Comparison of ENCODE assay signal across 32 cellular contexts in genomic region chr17:5424909-5425308, GRCh38.
"Had no signal": no experiment of that assay in that cellular context is flagged by ENCODE, and none has a peak within 500 bp of the region (broad histone marks: within the 10 kb centered on the region; RNA-seq: fewer than 3 reads in every experiment).

No MANE protein-coding gene starts in this region.

- H3K27ac ChIP-seq: cardiac muscle cell, colonic mucosa, esophagus squamous epithelium, gastroesophageal sphincter, hepatocyte, pancreas, psoas muscle, sigmoid colon, suprapubic skin, tibial artery, upper lobe of right lung had no signal

- ATAC-seq: activated T-cell treated with anti-CD3 and anti-CD28 coated beads, Interleukin-2, amount 50 U/mL, for 4 hours; gastroesophageal sphincter; left colon; naive thymus-derived CD4-positive, alpha-beta T cell; pancreas; psoas muscle; stimulated activated naive B cell treated with anti-CD40 and anti-IgM and Interleukin-4, amounts not matched to agents 10 μg/mL and 1 μg/mL and 100 μg/mL, for 72 hours; upper lobe of right lung had no signal

- H3K4me3 ChIP-seq: cardiac muscle cell, colonic mucosa, esophagus squamous epithelium, gastroesophageal sphincter, hepatocyte, pancreas, psoas muscle, sigmoid colon, suprapubic skin, tibial artery, upper lobe of right lung had no signal

- H3K4me3 Mint-ChIP-seq: activated CD4-positive, alpha-beta memory T cell treated with anti-CD3 and anti-CD28 coated beads for 36 hours; activated CD4-positive, alpha-beta T cell treated with anti-CD3 and anti-CD28 coated beads, Interleukin-2, amount 10 ng/mL, durations not matched to agents 24 days and 14 days; activated T-cell treated with anti-CD3 and anti-CD28 coated beads, Interleukin-2, amount 50 U/mL, for 4 hours; mesothelial cell of epicardium; naive thymus-derived CD4-positive, alpha-beta T cell; stimulated activated naive B cell treated with anti-CD40 and anti-IgM and Interleukin-4, amounts not matched to agents 10 μg/mL and 1 μg/mL and 100 μg/mL, for 72 hours had no signal

- H2AFZ ChIP-seq: hepatocyte had no signal

- H3K4me2 ChIP-seq: hepatocyte had no signal

- H3K27me3 Mint-ChIP-seq: activated CD4-positive, alpha-beta memory T cell treated with anti-CD3 and anti-CD28 coated beads for 36 hours; activated CD4-positive, alpha-beta T cell treated with anti-CD3 and anti-CD28 coated beads, Interleukin-2, amount 10 ng/mL, durations not matched to agents 24 days and 14 days; naive thymus-derived CD4-positive, alpha-beta T cell; stimulated activated naive B cell treated with anti-CD40 and anti-IgM and Interleukin-4, amounts not matched to agents 10 μg/mL and 1 μg/mL and 100 μg/mL, for 72 hours had no signal

- H3K27me3 ChIP-seq: cardiac muscle cell, colonic mucosa, esophagus squamous epithelium, gastroesophageal sphincter, hepatocyte, pancreas, sigmoid colon, suprapubic skin, tibial artery, upper lobe of right lung had no signal

- H3K9me3 Mint-ChIP-seq: activated CD4-positive, alpha-beta memory T cell treated with anti-CD3 and anti-CD28 coated beads for 36 hours; activated CD4-positive, alpha-beta T cell treated with anti-CD3 and anti-CD28 coated beads, Interleukin-2, amount 10 ng/mL, durations not matched to agents 24 days and 14 days; activated T-cell treated with anti-CD3 and anti-CD28 coated beads, Interleukin-2, amount 50 U/mL, for 4 hours; activated T-helper 2 cell treated with anti-CD3 and anti-CD28 coated beads, Interferon-gamma antibody, Interleukin-2, Interleukin-4, amounts not matched to agents 10 μg/mL and 5 μg/mL and 100 μg/mL, durations not matched to agents 14 hours and 24 hours and 36 hours; brain; mesothelial cell of epicardium; stimulated activated naive B cell treated with anti-CD40 and anti-IgM and Interleukin-4, amounts not matched to agents 10 μg/mL and 1 μg/mL and 100 μg/mL, for 72 hours had no signal

- H3K27ac Mint-ChIP-seq: activated CD4-positive, alpha-beta memory T cell treated with anti-CD3 and anti-CD28 coated beads for 36 hours; activated CD4-positive, alpha-beta T cell treated with anti-CD3 and anti-CD28 coated beads, Interleukin-2, amount 10 ng/mL, durations not matched to agents 24 days and 14 days; activated T-helper 2 cell treated with anti-CD3 and anti-CD28 coated beads, Interferon-gamma antibody, Interleukin-2, Interleukin-4, amounts not matched to agents 10 μg/mL and 5 μg/mL and 100 μg/mL, durations not matched to agents 14 hours and 24 hours and 36 hours; brain; mesothelial cell of epicardium; stimulated activated naive B cell treated with anti-CD40 and anti-IgM and Interleukin-4, amounts not matched to agents 10 μg/mL and 1 μg/mL and 100 μg/mL, for 72 hours had no signal

- H3K9me3 ChIP-seq: colonic mucosa, esophagus squamous epithelium, gastroesophageal sphincter, pancreas, psoas muscle, sigmoid colon, suprapubic skin, tibial artery, upper lobe of right lung had no signal

- DNase-seq: activated CD4-positive, alpha-beta memory T cell treated with anti-CD3 and anti-CD28 coated beads for 36 hours; activated CD4-positive, alpha-beta T cell treated with anti-CD3 and anti-CD28 coated beads, Interleukin-2, amount 10 ng/mL, durations not matched to agents 24 days and 14 days; activated CD4-positive, CD25-positive, alpha-beta regulatory T cell treated with anti-CD3 and anti-CD28 coated beads, Interleukin-2, amount 50 U/mL, for 72 hours; activated CD8-positive, alpha-beta memory T cell treated with anti-CD3 and anti-CD28 coated beads, Interleukin-2, amount 50 U/mL, for 48 hours; activated T-cell treated with anti-CD3 and anti-CD28 coated beads, Interleukin-2, amount 50 U/mL, for 4 hours; anterior cingulate cortex; cerebellar nuclear complex; colonic mucosa; effector CD8-positive, alpha-beta T cell; esophagus squamous epithelium; kidney; left colon; mammary epithelial cell; naive thymus-derived CD4-positive, alpha-beta T cell; nucleus accumbens; pancreas; psoas muscle; sigmoid colon; small intestine; stimulated activated CD4-positive, alpha-beta T cell treated with anti-CD3 and anti-CD28 coated beads, Interleukin-1b, Interleukin-23, amount 100 ng/mL, for 48 hours; stimulated activated CD4-positive, alpha-beta T cell treated with anti-CD3 and anti-CD28 coated beads, Interleukin-4, amount 100 ng/mL, for 4 hours; stimulated activated naive B cell treated with anti-CD40 and anti-IgM and Interleukin-4, amounts not matched to agents 10 μg/mL and 1 μg/mL and 100 μg/mL, for 72 hours; T-helper 2 cell; tibial artery; upper lobe of right lung had no signal
